18 cellular contexts compared by ENCODE assay signal in the genomic region with DNA sequence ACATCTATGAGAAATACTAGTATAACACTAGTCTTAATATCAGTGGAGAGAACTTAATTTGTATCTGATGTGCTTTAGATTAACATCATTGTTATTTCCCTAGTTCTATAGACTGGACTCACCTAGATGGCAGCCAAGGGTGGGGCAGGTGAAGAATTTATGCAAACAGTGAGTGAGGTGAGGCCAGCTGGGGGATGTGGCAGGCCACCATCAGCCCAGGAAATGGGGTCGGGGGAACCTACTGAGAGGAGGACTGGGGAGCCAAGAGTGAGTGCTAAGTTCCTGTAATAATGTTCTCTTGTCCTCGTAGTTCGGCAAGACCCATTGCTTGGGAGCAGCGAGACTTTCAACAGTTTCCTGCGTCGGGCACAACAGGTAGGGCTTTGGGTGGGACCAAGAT. TPM values are rescaled to one million over a fixed set of nuclear protein-coding genes. Genes with fewer than 3 reads are reported as not detected.
DNase-seq lines count a peak whose midpoint lies in the region; ATAC-seq, FAIRE-seq and TF ChIP-seq lines count a peak whose summit lies in the region.
"Had no signal": no experiment of that assay in that cellular context is flagged by ENCODE, and none has a peak within 500 bp of the region (broad histone marks: within the 10 kb centered on the region; RNA-seq: fewer than 3 reads in every experiment).

No MANE protein-coding gene starts in this region.

- H3K4me3 ChIP-seq in A549 (no peak overlapping the region), mesendoderm (ENCODE audit: low read length) (no peak overlapping the region), right cardiac atrium (ENCODE audit: low read length) (no peak overlapping the region), small intestine (ENCODE audit: low read depth in 1 of 2, low read length in 2 of 2) (no peak overlapping the region)
- H3K4me3 ChIP-seq: colonic mucosa, esophagus muscularis mucosa, pancreas, upper lobe of left lung had no signal

- H3K4me3 Mint-ChIP-seq in Calu3 (ENCODE audit: low read depth, unreplicated experiment) = no peak overlapping the region
- peak overlapping the region; percentile 92 for H3K4me3 Mint-ChIP-seq in activated T-helper 17 cell treated with anti-CD3 and anti-CD28 coated beads, Interleukin-2, amount 50 U/mL, for 72 hours

- ATAC-seq in A549 (no peak), right cardiac atrium (no peak)
- no peak for ATAC-seq in activated T-helper 17 cell treated with anti-CD3 and anti-CD28 coated beads, Interleukin-2, amount 50 U/mL, for 72 hours (replicated peaks)
- ATAC-seq: GM12878, pancreas had no signal

- H3K23ac ChIP-seq in mesendoderm (ENCODE audit: low read length) = no peak overlapping the region

- H3K4me1 ChIP-seq in A549 = peaks cover 24% of the 10 kb centered on the region
- peaks cover 7% of the 10 kb centered on the region for H3K4me1 ChIP-seq in mesendoderm (ENCODE audit: control insufficient read depth, low read depth, low read length)
- peaks cover 3% of the 10 kb centered on the region for H3K4me1 ChIP-seq in right cardiac atrium (ENCODE audit: control insufficient read depth, insufficient read depth, low read length)
- peaks cover 6 to 8% of the 10 kb centered on the region in 2 donors for H3K4me1 ChIP-seq in small intestine (ENCODE audit: control insufficient read depth in 2 of 2, insufficient read depth in 1 of 2, low read depth in 1 of 2, low read length in 1 of 2)

- DNase-seq in A549 (ENCODE audit: low read depth in 1 of 2, low spot score in 1 of 2) (no peak), Calu3 (no peak), mesendoderm (peak; percentile 51), right cardiac atrium (no peak), small intestine (no peak)
- no peak for DNase-seq in stimulated activated CD8-positive, alpha-beta memory T cell treated with anti-CD3 and anti-CD28 coated beads, Interleukin-4, amount 100 ng/mL, for 48 hours
- no peak for DNase-seq in activated effector memory CD4-positive, alpha-beta T cell treated with Interleukin-2 at 50 U/mL for 16 hours
- DNase-seq: activated CD4-positive, alpha-beta T cell treated with anti-CD3 and anti-CD28 coated beads, Interleukin-2, amount 50 U/mL, for 1 hour; amniotic stem cell; colonic mucosa; EL; NCI-H446; OCI-M1; pancreas; upper lobe of left lung had no signal

- no peak overlapping the region for H2BK15ac ChIP-seq in mesendoderm (replicated peaks; ENCODE audit: low read depth)

- H4K8ac ChIP-seq in mesendoderm (ENCODE audit: low read depth, low read length) = no peak overlapping the region

- H3K27ac ChIP-seq in A549 (no peak overlapping the region), mesendoderm (ENCODE audit: low read depth, low read length) (no peak overlapping the region), right cardiac atrium (ENCODE audit: low read length) (no peak overlapping the region), small intestine (ENCODE audit: low read depth in 1 of 2, low read length in 1 of 2) (no peak overlapping the region)
- H3K27ac ChIP-seq: colonic mucosa, pancreas had no signal

- FAIRE-seq in A549 (lab: Jason Lieb, UNC) (no peak), small intestine (lab: Jason Lieb, UNC) (no peak)
- FAIRE-seq: GM12878, pancreas had no signal

- no peak for TF ChIP-seq RAD21 in A549 (conservative IDR thresholded peaks at IDR 0.05 in 1 of 2, IDR thresholded peaks at IDR 0.05 in 1 of 2)

- TF ChIP-seq EP300 in A549 (IDR thresholded peaks at IDR 0.05) = no peak

- CTCF ChIA-PET in A549 (lab: Yijun Ruan, JAX) = interaction anchor here (1.6 to 3.9 kb wide), 5 partner anchors 8 to 108 kb away, joined by 3 to 28 read pairs (median 5); partner anchors contain the start of genes MPV17 and ZNF513
- CTCF ChIA-PET in Calu3 (lab: Charles Lee) = no interaction called here

- H3K36me3 Mint-ChIP-seq in Calu3 (ENCODE audit: insufficient read depth, unreplicated experiment) = peaks cover 68% of the 10 kb centered on the region
- H3K36me3 Mint-ChIP-seq in activated T-helper 17 cell treated with anti-CD3 and anti-CD28 coated beads, Interleukin-2, amount 50 U/mL, for 72 hours (ENCODE audit: low read depth) = peaks cover 94% of the 10 kb centered on the region

- no peak overlapping the region for H2BK5ac ChIP-seq in mesendoderm (ENCODE audit: low read length)

- H3K27me3 ChIP-seq in mesendoderm (ENCODE audit: insufficient read depth, low read length, poor library complexity) (no peaks in the 10 kb centered on the region), right cardiac atrium (ENCODE audit: control insufficient read depth, insufficient read depth) (no peaks in the 10 kb centered on the region), small intestine (ENCODE audit: control insufficient read depth in 2 of 2, insufficient read depth in 2 of 2, low read length in 2 of 2) (no peaks in the 10 kb centered on the region)
- H3K27me3 ChIP-seq: colonic mucosa, esophagus muscularis mucosa, pancreas, upper lobe of left lung had no signal

- TF ChIP-seq CTCF in A549 (IDR thresholded peaks at IDR 0.05) = no peak
- no peak for TF ChIP-seq CTCF in Calu3 (IDR thresholded peaks at IDR 0.05; ENCODE audit: unreplicated experiment)

- peaks cover 17% of the 10 kb centered on the region for H3K4me1 Mint-ChIP-seq in Calu3 (ENCODE audit: low read depth, unreplicated experiment)
- peaks cover 28% of the 10 kb centered on the region for H3K4me1 Mint-ChIP-seq in activated T-helper 17 cell treated with anti-CD3 and anti-CD28 coated beads, Interleukin-2, amount 50 U/mL, for 72 hours

- peaks cover 24% of the 10 kb centered on the region for H3K79me1 ChIP-seq in mesendoderm (ENCODE audit: low read length)

- H4K5ac ChIP-seq in mesendoderm (ENCODE audit: low read length) = no peak overlapping the region

- WGBS in A549 (ENCODE audit: missing lambda C conversion rate) = 94% methylated on average over 6 of the region's 6 CpGs
- WGBS in mesendoderm (ENCODE audit: extremely low coverage, insufficient coverage, low lambda C conversion rate) = no CpG with 5 or more reads among the region's 6 CpGs
- 92% methylated on average over 6 of the region's 6 CpGs for WGBS in right cardiac atrium
- 90 to 93% (median 93%) methylated on average over 6 of the region's 6 CpGs for WGBS in small intestine, 3 donors

- intact Hi-C loops in Calu3 (cut with micrococcal nuclease; ENCODE audit: unreplicated experiment) = no loop called here
- intact Hi-C loops in right cardiac atrium (cut with DNase I) = no loop called here

- no TSS peak for BruUV-seq in Calu3 (replicated peaks; lab: Mats Ljungman, UMichigan)

- no peak overlapping the region for H3K56ac ChIP-seq in mesendoderm (ENCODE audit: low read length)

- no peak overlapping the region for H2AK5ac ChIP-seq in mesendoderm (ENCODE audit: low read length)

- TF ChIP-seq POLR2A in A549 (IDR thresholded peaks at IDR 0.05; ENCODE audit: low read length) = no peak

- no peak overlapping the region for H3K4ac ChIP-seq in mesendoderm (ENCODE audit: low read depth, low read length)

- POLR2A ChIA-PET in A549 (lab: Yijun Ruan, JAX) = no interaction called here

- H3K27ac Mint-ChIP-seq in Calu3 (ENCODE audit: unreplicated experiment) = peak overlapping the region; percentile 63
- peak overlapping the region; percentile 80 for H3K27ac Mint-ChIP-seq in activated T-helper 17 cell treated with anti-CD3 and anti-CD28 coated beads, Interleukin-2, amount 50 U/mL, for 72 hours

- H3K9ac ChIP-seq in mesendoderm (ENCODE audit: low read length) = no peak overlapping the region

- no peaks in the 10 kb centered on the region for H3K27me3 Mint-ChIP-seq in Calu3 (ENCODE audit: unreplicated experiment)
- H3K27me3 Mint-ChIP-seq in activated T-helper 17 cell treated with anti-CD3 and anti-CD28 coated beads, Interleukin-2, amount 50 U/mL, for 72 hours = no peaks in the 10 kb centered on the region

- H2BK120ac ChIP-seq in mesendoderm (ENCODE audit: low read depth, low read length) = no peak overlapping the region

- H3K4me2 ChIP-seq in A549 (peak overlapping the region; percentile 93; the same call in 2 of the 3 replicates), mesendoderm (ENCODE audit: low read length) (no peak overlapping the region)

- peaks cover 15% of the 10 kb centered on the region for H3K79me2 ChIP-seq in mesendoderm (ENCODE audit: control insufficient read depth, insufficient read depth, low read length)

- H3K36me3 ChIP-seq in mesendoderm (ENCODE audit: control insufficient read depth, insufficient read depth, low read length) (peaks cover 15% of the 10 kb centered on the region), small intestine (ENCODE audit: control insufficient read depth in 2 of 2, insufficient read depth in 2 of 2, low read length in 2 of 2) (peaks cover 8 to 35% of the 10 kb centered on the region in 2 donors)

- no peaks in the 10 kb centered on the region for H3K9me3 Mint-ChIP-seq in Calu3 (ENCODE audit: low read depth, unreplicated experiment)
- H3K9me3 Mint-ChIP-seq in activated T-helper 17 cell treated with anti-CD3 and anti-CD28 coated beads, Interleukin-2, amount 50 U/mL, for 72 hours = no peaks in the 10 kb centered on the region

- H3K9me3 ChIP-seq in A549 (no peaks in the 10 kb centered on the region), right cardiac atrium (ENCODE audit: control insufficient read depth, low read length) (no peaks in the 10 kb centered on the region), small intestine (ENCODE audit: control insufficient read depth, low read depth) (no peaks in the 10 kb centered on the region)
- H3K9me3 ChIP-seq: colonic mucosa, esophagus muscularis mucosa, pancreas, upper lobe of left lung had no signal

- H3K18ac ChIP-seq in mesendoderm (ENCODE audit: low read length) = no peak overlapping the region

RNA-seq across cellular contexts. Expression of gene SNX17, which starts 2.5 kb away (rescaled TPM):
- polyA plus RNA-seq in A549 (2011; rRNA removed) (141 and 158 TPM in 2 replicates), A549 (2017; fragmentation: RNase III; extraction: RNeasy Plus Mini Kit Qiagen cat#74134 plus additional on column Dnase treatment) (150 to 166 TPM (median 154 TPM) in 3 replicates), right cardiac atrium (54.8 TPM), small intestine (10 to 100 TPM; 64.6 to 76.6 (median 74.8) TPM)
- polyA plus RNA-seq in A549 (2012; cell fraction: cytosol; rRNA removed) = 137 and 149 TPM in 2 replicates
- polyA plus RNA-seq in A549 (2012; cell fraction: nucleus; rRNA removed) = 150 and 155 TPM in 2 replicates
- polyA minus RNA-seq in A549 (2011; rRNA and poly(A)+ RNA removed) = 117 and 132 TPM in 2 replicates
- total RNA-seq in Calu3 (2022) (85.3 and 96.9 TPM in 2 replicates), right cardiac atrium (10 to 100 TPM; 61.7 to 74.8 (median 68.2) TPM)
- total RNA-seq in activated T-helper 17 cell treated with anti-CD3 and anti-CD28 coated beads, Interleukin-2, amount 50 U/mL, for 72 hours = 10 to 100 TPM; 59.0 to 90.4 TPM
- polyA plus RNA-seq in mesendoderm (2013, experiment 1 of 2) = 26.0 TPM
- polyA plus RNA-seq in mesendoderm (2013, experiment 2 of 2) = 24.0 TPM

RNA-seq across cellular contexts. Expression of gene EIF2B4, which starts 2.8 kb away (rescaled TPM):
- polyA plus RNA-seq in A549 (2011; rRNA removed) (62.8 and 90.3 TPM in 2 replicates), A549 (2017; fragmentation: RNase III; extraction: RNeasy Plus Mini Kit Qiagen cat#74134 plus additional on column Dnase treatment) (73.5 to 75.8 TPM (median 74.5 TPM) in 3 replicates), right cardiac atrium (31.2 TPM), small intestine (10 to 100 TPM; 31.0 to 45.4 (median 41.1) TPM)
- polyA plus RNA-seq in A549 (2012; cell fraction: cytosol; rRNA removed) = 55.2 and 60.3 TPM in 2 replicates
- polyA plus RNA-seq in A549 (2012; cell fraction: nucleus; rRNA removed) = 84.3 and 131 TPM in 2 replicates
- 72.8 and 84.0 TPM in 2 replicates for polyA minus RNA-seq in A549 (2011; rRNA and poly(A)+ RNA removed)
- total RNA-seq in Calu3 (2022) (42.0 and 43.7 TPM in 2 replicates), right cardiac atrium (10 to 100 TPM; 31.8 to 36.0 (median 33.9) TPM)
- total RNA-seq in activated T-helper 17 cell treated with anti-CD3 and anti-CD28 coated beads, Interleukin-2, amount 50 U/mL, for 72 hours = 10 to 100 TPM; 34.7 to 42.9 TPM
- 44.6 TPM for polyA plus RNA-seq in mesendoderm (2013, experiment 1 of 2)
- polyA plus RNA-seq in mesendoderm (2013, experiment 2 of 2) = 45.3 TPM

RNA-seq across cellular contexts. Expression of gene ZNF513, which starts 7.6 kb away (rescaled TPM):
- polyA plus RNA-seq in A549 (2011; rRNA removed) (9.9 and 10.8 TPM in 2 replicates), A549 (2017; fragmentation: RNase III; extraction: RNeasy Plus Mini Kit Qiagen cat#74134 plus additional on column Dnase treatment) (13.1 to 22.7 TPM (median 22.1 TPM) in 3 replicates), right cardiac atrium (9.6 TPM), small intestine (10 to 100 TPM; 18.4 to 48.1 (median 37.0) TPM)
- 17.4 and 22.5 TPM in 2 replicates for polyA plus RNA-seq in A549 (2012; cell fraction: cytosol; rRNA removed)
- polyA plus RNA-seq in A549 (2012; cell fraction: nucleus; rRNA removed) = 45.0 and 49.8 TPM in 2 replicates
- polyA minus RNA-seq in A549 (2011; rRNA and poly(A)+ RNA removed) = 12.3 and 13.8 TPM in 2 replicates
- total RNA-seq in Calu3 (2022) (10.6 and 13.1 TPM in 2 replicates), right cardiac atrium (10 to 100 TPM in 1 of 4 donors, 1 to 10 TPM in 3; 8.1 to 13.1 (median 8.5) TPM)
- total RNA-seq in activated T-helper 17 cell treated with anti-CD3 and anti-CD28 coated beads, Interleukin-2, amount 50 U/mL, for 72 hours = 10 to 100 TPM; 10.8 to 16.2 TPM
- polyA plus RNA-seq in mesendoderm (2013, experiment 1 of 2) = 12.7 TPM
- polyA plus RNA-seq in mesendoderm (2013, experiment 2 of 2) = 11.8 TPM

RNA-seq across cellular contexts. Expression of gene GTF3C2, which starts 16.4 kb away (rescaled TPM):
- 101 and 130 TPM in 2 replicates for polyA plus RNA-seq in A549 (2011; rRNA removed)
- polyA plus RNA-seq in A549 (2012; cell fraction: cytosol; rRNA removed) = 77.7 and 97.8 TPM in 2 replicates
- polyA plus RNA-seq in A549 (2012; cell fraction: nucleus; rRNA removed) = 154 and 161 TPM in 2 replicates
- polyA plus RNA-seq in A549 (2017; fragmentation: RNase III; extraction: RNeasy Plus Mini Kit Qiagen cat#74134 plus additional on column Dnase treatment) = 69.2 to 78.2 TPM (median 75.4 TPM) in 3 replicates
- polyA minus RNA-seq in A549 (2011; rRNA and poly(A)+ RNA removed) = 100 and 126 TPM in 2 replicates
- 83.8 and 85.4 TPM in 2 replicates for total RNA-seq in Calu3 (2022)
- total RNA-seq in activated T-helper 17 cell treated with anti-CD3 and anti-CD28 coated beads, Interleukin-2, amount 50 U/mL, for 72 hours = 10 to 100 TPM; 67.2 to 85.8 TPM
- 75.2 TPM for polyA plus RNA-seq in mesendoderm (2013, experiment 1 of 2)
- polyA plus RNA-seq in mesendoderm (2013, experiment 2 of 2) = 68.8 TPM
- 10 to 100 TPM; 24.8 to 32.1 (median 26.6) TPM for total RNA-seq in right cardiac atrium
- 16.9 TPM for polyA plus RNA-seq in right cardiac atrium
- 10 to 100 TPM; 27.4 to 39.8 (median 31.6) TPM for polyA plus RNA-seq in small intestine

RNA-seq across cellular contexts. Expression of gene PPM1G, which starts 36.5 kb away (rescaled TPM):
- polyA plus RNA-seq in A549 (2011; rRNA removed) (123 and 129 TPM in 2 replicates), A549 (2017; fragmentation: RNase III; extraction: RNeasy Plus Mini Kit Qiagen cat#74134 plus additional on column Dnase treatment) (222 to 230 TPM (median 230 TPM) in 3 replicates), right cardiac atrium (35.0 TPM), small intestine (10 to 100 TPM; 44.1 to 93.1 (median 45.4) TPM)
- 113 and 119 TPM in 2 replicates for polyA plus RNA-seq in A549 (2012; cell fraction: cytosol; rRNA removed)
- 85.0 and 104 TPM in 2 replicates for polyA plus RNA-seq in A549 (2012; cell fraction: nucleus; rRNA removed)
- polyA minus RNA-seq in A549 (2011; rRNA and poly(A)+ RNA removed) = 108 and 111 TPM in 2 replicates
- total RNA-seq in Calu3 (2022) (118 and 121 TPM in 2 replicates), right cardiac atrium (10 to 100 TPM; 31.5 to 40.4 (median 37.3) TPM)
- total RNA-seq in activated T-helper 17 cell treated with anti-CD3 and anti-CD28 coated beads, Interleukin-2, amount 50 U/mL, for 72 hours = 100 to 1,000 TPM in 1 of 2 donors, 10 to 100 TPM in 1; 67.0 to 158 TPM
- polyA plus RNA-seq in mesendoderm (2013, experiment 1 of 2) = 162 TPM
- 165 TPM for polyA plus RNA-seq in mesendoderm (2013, experiment 2 of 2)
